ENCODE assay signal across 25 cellular contexts in the genomic region with DNA sequence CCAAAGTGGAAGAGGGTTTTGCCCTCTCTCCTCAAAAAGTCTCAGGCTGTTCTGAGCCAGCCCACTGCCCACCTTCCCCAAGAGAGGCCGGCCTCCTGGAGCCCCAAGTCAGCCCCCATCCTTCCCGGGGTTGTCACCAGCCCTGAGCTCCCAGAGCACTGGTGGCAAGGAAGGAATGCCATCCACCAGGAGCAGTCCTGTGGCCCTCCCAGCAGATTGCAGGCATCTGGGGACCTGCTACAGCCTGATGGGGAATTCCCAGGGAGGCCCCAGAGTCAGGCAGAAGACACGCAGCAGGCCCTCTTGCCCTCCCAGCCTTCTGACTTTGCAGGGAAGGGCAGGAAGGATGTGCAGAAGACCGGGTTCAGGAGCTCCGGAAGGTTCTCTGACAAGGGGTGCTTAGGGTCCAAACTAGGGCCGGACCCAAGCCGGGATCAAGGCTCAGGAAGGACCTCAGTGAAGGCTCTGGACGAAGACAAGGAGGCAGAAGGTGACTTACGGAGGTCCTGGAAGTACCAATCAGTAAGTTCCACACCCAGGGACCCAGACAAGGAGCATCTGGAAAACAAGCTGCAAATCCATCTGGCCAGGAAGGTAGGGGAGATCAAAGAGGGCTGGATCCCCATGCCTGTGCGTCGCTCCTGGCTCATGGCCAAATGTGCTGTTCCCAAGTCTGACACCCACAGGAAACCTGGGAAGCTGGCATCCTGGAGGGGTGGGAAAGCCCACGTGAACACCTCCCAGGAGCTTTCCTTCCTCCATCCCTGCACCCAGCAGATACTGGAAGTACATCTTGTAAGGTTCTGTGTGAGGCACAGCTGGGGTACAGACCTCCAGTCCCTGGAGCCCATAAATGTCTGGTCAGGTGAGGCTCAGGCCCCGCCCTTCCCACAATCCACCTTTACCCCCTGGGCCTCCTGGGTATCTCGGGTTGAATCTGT. TPM values are rescaled to one million over a fixed set of nuclear protein-coding genes. Genes with fewer than 3 reads are reported as not detected.
DNase-seq lines count a peak whose midpoint lies in the region.
"Had no signal": no experiment of that assay in that cellular context is flagged by ENCODE, and none has a peak within 500 bp of the region (broad histone marks: within the 10 kb centered on the region; RNA-seq: fewer than 3 reads in every experiment).

No MANE protein-coding gene starts in this region.

- intact Hi-C loops in activated CD4-positive, alpha-beta T cell treated with anti-CD3 and anti-CD28 coated beads, Interleukin-2, amount 10 ng/mL, durations not matched to agents 24 days and 14 days (cut with micrococcal nuclease) = no loop called here

- H3K4me1 Mint-ChIP-seq in activated CD4-positive, alpha-beta T cell treated with anti-CD3 and anti-CD28 coated beads, Interleukin-2, amount 10 ng/mL, durations not matched to agents 24 days and 14 days = no peaks in the 10 kb centered on the region
- H3K4me1 Mint-ChIP-seq in activated CD4-positive, alpha-beta T cell treated with anti-CD3 and anti-CD28 coated beads, Interleukin-2, amount 10 ng/mL, durations not matched to agents 7 days and 5 days = no peaks in the 10 kb centered on the region

- CTCF ChIA-PET in activated CD4-positive, alpha-beta T cell treated with anti-CD3 and anti-CD28 coated beads, Interleukin-2, amount 10 ng/mL, durations not matched to agents 7 days and 5 days (lab: Charles Lee) = no interaction called here

- no peaks in the 10 kb centered on the region for H3K36me3 Mint-ChIP-seq in activated CD4-positive, alpha-beta T cell treated with anti-CD3 and anti-CD28 coated beads, Interleukin-2, amount 10 ng/mL, durations not matched to agents 24 days and 14 days (ENCODE audit: low read depth)
- no peaks in the 10 kb centered on the region for H3K36me3 Mint-ChIP-seq in activated CD4-positive, alpha-beta T cell treated with anti-CD3 and anti-CD28 coated beads, Interleukin-2, amount 10 ng/mL, durations not matched to agents 7 days and 5 days (ENCODE audit: low read depth)

- DNase-seq in activated CD4-positive, alpha-beta T cell treated with anti-CD3 and anti-CD28 coated beads, Interleukin-2, amount 10 ng/mL, durations not matched to agents 24 days and 14 days = peak; percentile 27
- no peak for DNase-seq in activated CD4-positive, alpha-beta T cell treated with anti-CD3 and anti-CD28 coated beads, Interleukin-2, amount 10 ng/mL, durations not matched to agents 7 days and 5 days
- DNase-seq in HT1080 (ENCODE audit: low read depth) (peak; percentile 23), islet precursor cell (peak; percentile 26), ureter (ENCODE audit: low spot score) (peak; percentile 32), NCI-H1092 (lab: John Stamatoyannopoulos, UW) (no peak), NCI-H2081 (lab: John Stamatoyannopoulos, UW) (no peak)
- no peak for DNase-seq in stimulated activated CD4-positive, alpha-beta T cell treated with anti-CD3 and anti-CD28 coated beads, Interleukin-12 subunit alpha, Interleukin-12 subunit beta, amount 100 ng/mL, for 4 hours
- DNase-seq: CD4-positive, alpha-beta T cell; EL; GDM1; H9; HFFc6; Karpas-422; NCI-H1092 treated with DMSO at 0.1 percent for 48 hours; NCI-H1436; NCI-H187; NCI-H446 treated with DMSO at 0.1 percent for 48 hours; NCI-H526; SHP77 had no signal

- POLR2A ChIA-PET in activated CD4-positive, alpha-beta T cell treated with anti-CD3 and anti-CD28 coated beads, Interleukin-2, amount 10 ng/mL, durations not matched to agents 7 days and 5 days (lab: Charles Lee) = no interaction called here

- no peak overlapping the region for H3K27ac Mint-ChIP-seq in activated CD4-positive, alpha-beta T cell treated with anti-CD3 and anti-CD28 coated beads, Interleukin-2, amount 10 ng/mL, durations not matched to agents 24 days and 14 days
- no peak overlapping the region for H3K27ac Mint-ChIP-seq in activated CD4-positive, alpha-beta T cell treated with anti-CD3 and anti-CD28 coated beads, Interleukin-2, amount 10 ng/mL, durations not matched to agents 7 days and 5 days
- H3K27ac Mint-ChIP-seq: CD4-positive, alpha-beta T cell; GM23338; H9; HFFc6 had no signal

- no peaks in the 10 kb centered on the region for H3K9me3 Mint-ChIP-seq in activated CD4-positive, alpha-beta T cell treated with anti-CD3 and anti-CD28 coated beads, Interleukin-2, amount 10 ng/mL, durations not matched to agents 24 days and 14 days
- no peaks in the 10 kb centered on the region for H3K9me3 Mint-ChIP-seq in activated CD4-positive, alpha-beta T cell treated with anti-CD3 and anti-CD28 coated beads, Interleukin-2, amount 10 ng/mL, durations not matched to agents 7 days and 5 days
- H3K9me3 Mint-ChIP-seq: CD4-positive, alpha-beta T cell; HFFc6 had no signal

- no peaks in the 10 kb centered on the region for H3K27me3 Mint-ChIP-seq in activated CD4-positive, alpha-beta T cell treated with anti-CD3 and anti-CD28 coated beads, Interleukin-2, amount 10 ng/mL, durations not matched to agents 24 days and 14 days
- H3K27me3 Mint-ChIP-seq in activated CD4-positive, alpha-beta T cell treated with anti-CD3 and anti-CD28 coated beads, Interleukin-2, amount 10 ng/mL, durations not matched to agents 7 days and 5 days = no peaks in the 10 kb centered on the region
- H3K27me3 Mint-ChIP-seq: CD4-positive, alpha-beta T cell had no signal

- no peak overlapping the region for H3K4me3 Mint-ChIP-seq in activated CD4-positive, alpha-beta T cell treated with anti-CD3 and anti-CD28 coated beads, Interleukin-2, amount 10 ng/mL, durations not matched to agents 24 days and 14 days
- H3K4me3 Mint-ChIP-seq in activated CD4-positive, alpha-beta T cell treated with anti-CD3 and anti-CD28 coated beads, Interleukin-2, amount 10 ng/mL, durations not matched to agents 7 days and 5 days = no peak overlapping the region
- H3K4me3 Mint-ChIP-seq: CD4-positive, alpha-beta T cell; GM23338; H9; HFFc6 had no signal

RNA-seq across cellular contexts. Expression of gene SPATA31E1, which starts 3.8 kb away (rescaled TPM):
- not detected in 2 replicates for total RNA-seq in activated CD4-positive, alpha-beta T cell treated with anti-CD3 and anti-CD28 coated beads, Interleukin-2, amount 10 ng/mL, durations not matched to agents 24 days and 14 days
- not detected for total RNA-seq in activated CD4-positive, alpha-beta T cell treated with anti-CD3 and anti-CD28 coated beads, Interleukin-2, amount 10 ng/mL, durations not matched to agents 7 days and 5 days
- total RNA-seq in HT1080 (2014; rRNA removed; shearing (Covaris generic)) = not detected in 2 replicates
- not detected in 2 replicates for polyA plus RNA-seq in HT1080 (2015; cell fraction: cytosol; rRNA removed)
- polyA plus RNA-seq in HT1080 (2015; cell fraction: nucleus; rRNA removed) = not detected in 2 replicates
- total RNA-seq in ureter = not detected
- total RNA-seq: A172; CD4-positive, alpha-beta T cell; GM12878; GM23338; HFFc6; OCI-LY7; SK-MEL-5 had no signal
- polyA plus RNA-seq: GM12878 had no signal

RNA-seq across cellular contexts. Expression of gene SPATA31C1, which starts 31.3 kb away (rescaled TPM):
- total RNA-seq in activated CD4-positive, alpha-beta T cell treated with anti-CD3 and anti-CD28 coated beads, Interleukin-2, amount 10 ng/mL, durations not matched to agents 24 days and 14 days = not detected in 2 replicates
- total RNA-seq in activated CD4-positive, alpha-beta T cell treated with anti-CD3 and anti-CD28 coated beads, Interleukin-2, amount 10 ng/mL, durations not matched to agents 7 days and 5 days = not detected
- not detected in 2 replicates for total RNA-seq in HT1080 (2014; rRNA removed; shearing (Covaris generic))
- not detected in 2 replicates for polyA plus RNA-seq in HT1080 (2015; cell fraction: cytosol; rRNA removed)
- polyA plus RNA-seq in HT1080 (2015; cell fraction: nucleus; rRNA removed) = not detected in 2 replicates
- total RNA-seq in ureter = not detected
- total RNA-seq: A172; CD4-positive, alpha-beta T cell; GM12878; GM23338; HFFc6; OCI-LY7; SK-MEL-5 had no signal
- polyA plus RNA-seq: GM12878, GM23338 had no signal

Comparison
In these comparisons a context has a peak if more than half of its experiments do, and no peak if none do; other contexts are left out.
1. DNase-seq: peak in activated CD4-positive, alpha-beta T cell treated with anti-CD3 and anti-CD28 coated beads, Interleukin-2, amount 10 ng/mL, durations not matched to agents 24 days and 14 days (single experiment), HT1080 (single experiment), islet precursor cell (single experiment) and ureter (single experiment); none in activated CD4-positive, alpha-beta T cell treated with anti-CD3 and anti-CD28 coated beads, Interleukin-2, amount 10 ng/mL, durations not matched to agents 7 days and 5 days (single experiment), NCI-H1092 (single experiment), stimulated activated CD4-positive, alpha-beta T cell treated with anti-CD3 and anti-CD28 coated beads, Interleukin-12 subunit alpha, Interleukin-12 subunit beta, amount 100 ng/mL, for 4 hours (single experiment) and NCI-H2081 (0 of 2).